ENCODE assay signal across 8 cellular contexts in the genomic region with DNA sequence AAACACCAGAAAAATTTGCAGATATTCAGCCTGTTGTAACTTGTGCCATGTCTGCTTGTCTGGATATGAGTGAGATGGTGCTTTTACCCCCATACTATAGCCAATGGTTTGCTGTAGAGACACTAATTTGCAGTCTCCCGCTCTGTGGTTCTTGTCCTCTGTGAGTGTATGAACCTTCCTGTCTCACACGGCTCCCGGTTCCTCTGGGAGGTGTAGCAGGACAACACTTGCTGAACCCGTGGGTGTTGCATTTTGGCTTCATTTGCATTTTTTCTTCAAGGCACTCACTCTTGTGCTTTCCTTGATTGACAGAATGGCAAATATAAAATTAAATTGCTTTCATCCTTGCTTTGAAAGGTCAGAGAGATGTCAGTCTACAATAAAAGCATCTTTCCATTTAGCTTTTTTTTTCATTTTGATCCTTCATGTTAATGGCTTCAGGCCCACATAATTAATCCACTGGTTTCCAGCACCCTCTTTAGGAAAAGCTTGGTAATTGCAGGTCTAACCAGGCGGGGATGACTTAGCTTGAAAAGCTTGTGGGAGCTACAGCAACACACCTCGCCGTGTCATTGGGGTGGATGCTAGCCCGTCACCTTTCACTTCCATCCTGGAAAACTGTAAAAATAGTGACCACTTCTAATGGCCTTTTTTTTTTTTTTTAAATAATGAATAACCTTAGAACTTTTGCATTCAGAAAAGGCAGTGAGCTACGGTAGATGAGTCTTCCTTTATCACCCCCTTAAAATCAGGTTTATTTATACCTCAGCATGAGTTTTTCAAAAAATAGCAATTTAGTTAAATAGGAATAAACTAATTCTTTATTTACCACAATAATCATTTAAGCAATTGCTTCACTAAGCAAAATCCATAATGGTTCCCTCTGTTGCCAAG. TPM values are rescaled to one million over a fixed set of nuclear protein-coding genes. Genes with fewer than 3 reads are reported as not detected.
DNase-seq lines count a peak whose midpoint lies in the region; ATAC-seq and TF ChIP-seq lines count a peak whose summit lies in the region.

No MANE protein-coding gene starts in this region.

- H3K36me3 Mint-ChIP-seq in activated CD4-positive, alpha-beta T cell treated with anti-CD3 and anti-CD28 coated beads, Interleukin-2, amount 10 ng/mL, durations not matched to agents 7 days and 5 days (ENCODE audit: low read depth), result no peaks in the 10 kb centered on the region
- H3K36me3 Mint-ChIP-seq in natural killer cell, result peaks cover 23% of the 10 kb centered on the region

- H3K27me3 Mint-ChIP-seq in activated CD4-positive, alpha-beta T cell treated with anti-CD3 and anti-CD28 coated beads, Interleukin-2, amount 10 ng/mL, durations not matched to agents 7 days and 5 days, result no peaks in the 10 kb centered on the region
- no peaks in the 10 kb centered on the region for H3K27me3 Mint-ChIP-seq in natural killer cell (ENCODE audit: low read depth in 2 of 2)

- no peaks in the 10 kb centered on the region for H3K9me3 Mint-ChIP-seq in activated CD4-positive, alpha-beta T cell treated with anti-CD3 and anti-CD28 coated beads, Interleukin-2, amount 10 ng/mL, durations not matched to agents 7 days and 5 days
- H3K9me3 Mint-ChIP-seq in natural killer cell, result no peaks in the 10 kb centered on the region

- CTCF ChIA-PET in activated CD4-positive, alpha-beta T cell treated with anti-CD3 and anti-CD28 coated beads, Interleukin-2, amount 10 ng/mL, durations not matched to agents 7 days and 5 days (lab: Charles Lee), result interaction anchor here (0.5 to 3.6 kb wide), 19 partner anchors 10 to 692 kb away, joined by 3 to 15 read pairs (median 4); no protein-coding TSS in a partner anchor

- H3K27ac Mint-ChIP-seq in activated CD4-positive, alpha-beta T cell treated with anti-CD3 and anti-CD28 coated beads, Interleukin-2, amount 10 ng/mL, durations not matched to agents 7 days and 5 days, result no peak overlapping the region
- no peak overlapping the region for H3K27ac Mint-ChIP-seq in natural killer cell

- no peaks in the 10 kb centered on the region for H3K4me1 ChIP-seq in aorta (ENCODE audit: control insufficient read depth in 1 of 2, insufficient read depth in 2 of 2, low read length in 2 of 2)

- POLR2A ChIA-PET in activated CD4-positive, alpha-beta T cell treated with anti-CD3 and anti-CD28 coated beads, Interleukin-2, amount 10 ng/mL, durations not matched to agents 7 days and 5 days (lab: Charles Lee), result interaction anchor here (0.6 kb wide), 1 partner anchor 128 kb away, joined by 7 read pairs; no protein-coding TSS in a partner anchor

- intact Hi-C loops in natural killer cell (cut with micrococcal nuclease), result loop anchor here (1.0 kb wide), 3 partner anchors 63 to 209 kb away; a partner anchor contains a TSS
- intact Hi-C loops in aorta (cut with DNase I), result loop anchor here (2.0 to 5.0 kb wide), 3 partner anchors 130 to 209 kb away; a partner anchor contains a TSS

- no peak overlapping the region for H3K4me3 Mint-ChIP-seq in activated CD4-positive, alpha-beta T cell treated with anti-CD3 and anti-CD28 coated beads, Interleukin-2, amount 10 ng/mL, durations not matched to agents 7 days and 5 days
- no peak overlapping the region for H3K4me3 Mint-ChIP-seq in natural killer cell

- ATAC-seq in HG03066 (IDR thresholded peaks at IDR 0.05; ENCODE audit: low read depth, unreplicated experiment) (peak; percentile 72), natural killer cell (peak; percentile 82 to 97 (median 96)), aorta (ENCODE audit: low FRiP score) (peak; percentile 83)

- peak; percentile 91 for TF ChIP-seq CTCF in natural killer cell (IDR thresholded peaks at IDR 0.05)

- H3K27me3 ChIP-seq in aorta (ENCODE audit: control insufficient read depth in 1 of 2, insufficient read depth in 2 of 2, low read length in 1 of 2), result no peaks in the 10 kb centered on the region

- H3K4me1 Mint-ChIP-seq in activated CD4-positive, alpha-beta T cell treated with anti-CD3 and anti-CD28 coated beads, Interleukin-2, amount 10 ng/mL, durations not matched to agents 7 days and 5 days, result no peaks in the 10 kb centered on the region
- peaks cover 6 to 14% of the 10 kb centered on the region in 2 donors for H3K4me1 Mint-ChIP-seq in natural killer cell

- DNase-seq in activated CD4-positive, CD25-positive, alpha-beta regulatory T cell treated with anti-CD3 and anti-CD28 coated beads, Interleukin-2, amount 50 U/mL, for 16 hours (ENCODE audit: low read depth, low spot score), result peak; percentile 7
- DNase-seq in activated CD4-positive, CD25-positive, alpha-beta regulatory T cell treated with anti-CD3 and anti-CD28 coated beads, Interleukin-2, amount 50 U/mL, for 72 hours, result no peak
- DNase-seq in NCI-H345 (lab: John Stamatoyannopoulos, UW) (peak; percentile 69), epidermal melanocyte (ENCODE audit: insufficient read length, low spot score) (peak; percentile 69), natural killer cell (peak; percentile 28), aorta (no peak)
- peak; percentile 66 for DNase-seq in activated CD4-positive, alpha-beta T cell treated with anti-CD3 and anti-CD28 coated beads, Interleukin-2, amount 10 ng/mL, durations not matched to agents 7 days and 5 days

- no peak overlapping the region for H3K4me3 ChIP-seq in aorta (ENCODE audit: low read length in 2 of 2)

- no peak overlapping the region for H3K27ac ChIP-seq in aorta (ENCODE audit: low read depth in 1 of 2, low read length in 2 of 2)

- WGBS in aorta, 2 donors, result 54 to 55% methylated on average over 9 of the region's 9 CpGs

- H3K9me3 ChIP-seq in aorta (ENCODE audit: control insufficient read depth, low read length), result no peaks in the 10 kb centered on the region

- H3K36me3 ChIP-seq in aorta (ENCODE audit: control insufficient read depth in 1 of 2, insufficient read depth in 2 of 2, low read length in 1 of 2), result peaks cover 0 to 16% of the 10 kb centered on the region in 2 donors

RNA-seq across cellular contexts. Expression of a gene that starts 27.4 kb away (rescaled TPM):
- not detected for total RNA-seq in activated CD4-positive, alpha-beta T cell treated with anti-CD3 and anti-CD28 coated beads, Interleukin-2, amount 10 ng/mL, durations not matched to agents 7 days and 5 days
- 1 to 10 TPM in 2 of 3 donors, under 1 TPM in 1; 0.61 to 1.9 (median 1.0) TPM for total RNA-seq in natural killer cell
- total RNA-seq in aorta, result 1 to 10 TPM; 3.6 to 8.7 TPM
- 10 to 100 TPM in 1 of 2 donors, under 1 TPM in 1; 0.74 to 14.4 TPM for polyA plus RNA-seq in aorta

Comparison
In these comparisons a context has a peak if more than half of its experiments do, and no peak if none do; other contexts are left out.
1. DNase-seq: peak in activated CD4-positive, CD25-positive, alpha-beta regulatory T cell treated with anti-CD3 and anti-CD28 coated beads, Interleukin-2, amount 50 U/mL, for 16 hours (single experiment), NCI-H345 (single experiment), activated CD4-positive, alpha-beta T cell treated with anti-CD3 and anti-CD28 coated beads, Interleukin-2, amount 10 ng/mL, durations not matched to agents 7 days and 5 days (single experiment), epidermal melanocyte (single experiment) and natural killer cell (single experiment); none in activated CD4-positive, CD25-positive, alpha-beta regulatory T cell treated with anti-CD3 and anti-CD28 coated beads, Interleukin-2, amount 50 U/mL, for 72 hours (single experiment) and aorta (0 of 2).
2. Peak in every context shown above with its lines, with median percentiles within 50 percentile points of each other: ATAC-seq.